Comparison of ENCODE assay signal across 28 cellular contexts in the genomic region with DNA sequence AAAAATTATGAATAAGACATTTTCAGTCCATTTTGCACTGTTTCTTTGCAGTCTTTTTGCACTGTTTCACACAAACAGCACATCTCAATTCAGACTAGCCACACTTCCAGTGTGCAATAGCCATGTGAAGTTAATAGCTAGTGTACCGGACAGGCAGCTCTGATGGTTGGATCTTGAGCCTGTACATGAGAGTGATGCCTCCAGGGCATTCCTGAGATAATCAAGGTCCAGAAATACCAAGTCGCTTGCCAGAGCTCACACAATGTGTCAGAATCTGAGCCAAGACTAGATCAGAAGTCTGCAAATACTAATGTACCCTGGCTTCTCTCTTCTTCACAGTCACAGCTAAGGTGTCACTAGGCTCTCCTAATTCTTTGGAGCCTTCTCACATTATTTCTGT.
DNase-seq lines count a peak whose midpoint lies in the region; ATAC-seq and TF ChIP-seq lines count a peak whose summit lies in the region.
"Had no signal": no experiment of that assay in that cellular context is flagged by ENCODE, and none has a peak within 500 bp of the region (broad histone marks: within the 10 kb centered on the region; RNA-seq: fewer than 3 reads in every experiment).

No MANE protein-coding gene starts in this region.

- intact Hi-C loops in left ventricle myocardium inferior (cut with micrococcal nuclease): no loop called here

- peak overlapping the region; percentile 45 for H3K27ac ChIP-seq in left ventricle myocardium inferior (replicated peaks)
- H3K27ac ChIP-seq: A549, adrenal gland, pancreas, right lobe of liver, upper lobe of left lung had no signal

- H3K36me3 ChIP-seq in left ventricle myocardium inferior: no peaks in the 10 kb centered on the region
- H3K36me3 ChIP-seq: adrenal gland, pancreas, right lobe of liver, upper lobe of left lung had no signal

- H3K4me1 ChIP-seq in left ventricle myocardium inferior: peaks cover 15% of the 10 kb centered on the region
- H3K4me1 ChIP-seq: A549, adrenal gland, pancreas, right lobe of liver, upper lobe of left lung had no signal

- TF ChIP-seq CTCF in AG10803 (conservative IDR thresholded peaks at IDR 0.05; ENCODE audit: low read length) (no peak), left ventricle myocardium inferior (IDR thresholded peaks at IDR 0.05; ENCODE audit: borderline replicate concordance) (no peak)

- no peak overlapping the region for H3K4me3 ChIP-seq in AG10803 (ENCODE audit: low read length)
- no peak overlapping the region for H3K4me3 ChIP-seq in left ventricle myocardium inferior
- H3K4me3 ChIP-seq: A549, adrenal gland, pancreas, right lobe of liver, upper lobe of left lung had no signal

- no peak for ATAC-seq in HG02763 (IDR thresholded peaks at IDR 0.05; ENCODE audit: unreplicated experiment)
- ATAC-seq: A549, HepG2, left colon, natural killer cell, pancreas, right lobe of liver had no signal

- no peaks in the 10 kb centered on the region for H3K27me3 ChIP-seq in left ventricle myocardium inferior (ENCODE audit: low read depth)
- H3K27me3 ChIP-seq: adrenal gland, pancreas, right lobe of liver, upper lobe of left lung had no signal

- peaks cover 20% of the 10 kb centered on the region for H3K9me3 ChIP-seq in left ventricle myocardium inferior (replicated peaks)
- H3K9me3 ChIP-seq: adrenal gland, pancreas, right lobe of liver had no signal

- DNase-seq in AG10803 (ENCODE audit: low read depth): peak; percentile 17
- DNase-seq in NCI-H226: peak; percentile 66
- DNase-seq in cerebellar cortex (ENCODE audit: low spot score): peak; percentile 11
- no peak for DNase-seq in left ventricle myocardium inferior
- DNase-seq in activated CD4-positive, alpha-beta T cell treated with anti-CD3 and anti-CD28 coated beads, Interleukin-2, amount 50 U/mL, for 1 hour: no peak
- DNase-seq in NCI-H128 (lab: John Stamatoyannopoulos, UW; ENCODE audit: unreplicated experiment): no peak
- no peak for DNase-seq in NCI-H1105 (lab: John Stamatoyannopoulos, UW)
- DNase-seq: activated CD4-positive, alpha-beta memory T cell treated with anti-CD3 and anti-CD28 coated beads, Interleukin-2, amount 10 ng/mL, durations not matched to agents 7 days and 5 days; activated CD4-positive, CD25-positive, alpha-beta regulatory T cell; activated gamma-delta T cell treated with Interleukin-2 at 50 U/mL for 16 hours; activated T-cell treated with anti-CD3 and anti-CD28 coated beads for 4 hours; adrenal gland; central memory CD4-positive, alpha-beta T cell; COR-L47; DND-41; effector CD4-positive, alpha-beta T cell; erythroblast; left colon; natural killer cell; NCI-H1417 treated with DMSO at 0.1 percent for 48 hours; pancreas; right lobe of liver; RPMI8226; T1000; upper lobe of left lung had no signal

Comparison
In these comparisons a context has a peak if more than half of its experiments do, and no peak if none do; other contexts are left out.
1. DNase-seq: peak in AG10803 (single experiment), NCI-H226 (single experiment) and cerebellar cortex (single experiment); none in left ventricle myocardium inferior (single experiment), activated CD4-positive, alpha-beta T cell treated with anti-CD3 and anti-CD28 coated beads, Interleukin-2, amount 50 U/mL, for 1 hour (single experiment), NCI-H128 (single experiment) and NCI-H1105 (single experiment).